ENCODE assay signal across 1 cellular context in the genomic region with DNA sequence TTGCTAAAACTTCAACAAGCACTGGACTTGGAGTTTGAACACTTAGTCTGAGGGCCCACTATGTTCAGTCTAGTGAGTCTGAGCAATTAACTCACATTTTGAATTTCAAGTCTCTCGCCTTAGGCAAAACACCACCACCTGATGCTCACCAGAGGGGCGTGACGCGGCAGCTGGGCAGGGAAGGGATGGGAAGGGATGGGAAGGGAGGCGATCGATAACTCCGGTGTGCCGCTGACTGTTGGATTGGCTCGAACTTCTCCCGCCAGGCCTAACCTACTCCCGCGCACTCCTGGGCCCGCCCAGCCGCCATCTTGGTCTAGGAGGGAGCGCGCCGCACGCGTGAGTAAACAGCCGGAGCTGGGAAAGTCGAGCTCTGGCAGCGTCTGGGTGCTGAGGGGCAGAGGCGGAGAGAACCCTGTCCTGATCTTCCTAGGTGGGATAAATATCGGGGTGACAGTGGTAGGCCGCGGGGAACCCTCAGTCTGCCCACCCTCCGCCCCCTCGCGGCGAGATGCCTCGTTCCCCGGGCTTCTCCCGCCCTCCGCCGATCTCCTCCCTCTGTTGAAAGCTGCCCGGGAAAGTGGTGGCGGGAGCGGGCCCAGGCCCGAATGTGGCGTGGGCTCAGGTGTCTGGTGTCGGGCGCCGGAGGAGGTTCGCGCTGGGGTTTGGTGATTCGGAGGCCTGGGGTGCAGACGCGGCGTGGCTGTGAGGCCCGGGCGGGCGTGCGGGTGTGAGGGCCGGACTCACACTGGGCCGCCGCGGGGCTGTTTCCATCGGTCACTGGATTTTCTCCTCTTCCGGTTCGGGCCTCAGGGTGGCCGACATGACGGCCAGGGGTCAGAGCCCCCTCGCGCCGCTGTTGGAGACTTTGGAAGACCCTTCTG.
TF ChIP-seq lines count a peak whose summit lies in the region.

Gene RIF1 (plus strand): TSS at position 302 of the 884 bp plus-strand sequence. CDS start 522 bp downstream, at position 824.

TF ChIP-seq in HEK293, 187 proteins besides CTCF, POLR2A, EP300 and RAD21 (continued from another document):
- TF ChIP-seq, protein P1, sequence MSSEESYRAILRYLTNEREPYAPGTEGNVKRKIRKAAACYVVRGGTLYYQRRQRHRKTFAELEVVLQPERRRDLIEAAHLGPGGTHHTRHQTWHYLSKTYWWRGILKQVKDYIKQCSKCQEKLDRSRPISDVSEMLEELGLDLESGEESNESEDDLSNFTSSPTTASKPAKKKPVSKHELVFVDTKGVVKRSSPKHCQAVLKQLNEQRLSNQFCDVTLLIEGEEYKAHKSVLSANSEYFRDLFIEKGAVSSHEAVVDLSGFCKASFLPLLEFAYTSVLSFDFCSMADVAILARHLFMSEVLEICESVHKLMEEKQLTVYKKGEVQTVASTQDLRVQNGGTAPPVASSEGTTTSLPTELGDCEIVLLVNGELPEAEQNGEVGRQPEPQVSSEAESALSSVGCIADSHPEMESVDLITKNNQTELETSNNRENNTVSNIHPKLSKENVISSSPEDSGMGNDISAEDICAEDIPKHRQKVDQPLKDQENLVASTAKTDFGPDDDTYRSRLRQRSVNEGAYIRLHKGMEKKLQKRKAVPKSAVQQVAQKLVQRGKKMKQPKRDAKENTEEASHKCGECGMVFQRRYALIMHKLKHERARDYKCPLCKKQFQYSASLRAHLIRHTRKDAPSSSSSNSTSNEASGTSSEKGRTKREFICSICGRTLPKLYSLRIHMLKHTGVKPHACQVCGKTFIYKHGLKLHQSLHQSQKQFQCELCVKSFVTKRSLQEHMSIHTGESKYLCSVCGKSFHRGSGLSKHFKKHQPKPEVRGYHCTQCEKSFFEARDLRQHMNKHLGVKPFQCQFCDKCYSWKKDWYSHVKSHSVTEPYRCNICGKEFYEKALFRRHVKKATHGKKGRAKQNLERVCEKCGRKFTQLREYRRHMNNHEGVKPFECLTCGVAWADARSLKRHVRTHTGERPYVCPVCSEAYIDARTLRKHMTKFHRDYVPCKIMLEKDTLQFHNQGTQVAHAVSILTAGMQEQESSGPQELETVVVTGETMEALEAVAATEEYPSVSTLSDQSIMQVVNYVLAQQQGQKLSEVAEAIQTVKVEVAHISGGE (tag by site-specific recombination; conservative IDR thresholded peaks at IDR 0.05; ENCODE audit: low read depth) = peak; percentile 51; the same call in 1 of the 2 replicates
- TF ChIP-seq SP7 (tag by site-specific recombination; IDR thresholded peaks at IDR 0.05) (peak; percentile 74), ZNF660 (tag by site-specific recombination; IDR thresholded peaks at IDR 0.05) (no peak; the same call in 1 of the 2 replicates), ZFP37 (tag by site-specific recombination; IDR thresholded peaks at IDR 0.05) (peak; percentile 59; the same call in 1 of the 2 replicates), ZNF223 (tag by site-specific recombination; IDR thresholded peaks at IDR 0.05) (no peak), ZNF623 (tag by site-specific recombination; IDR thresholded peaks at IDR 0.05) (no peak), WT1 (tag by site-specific recombination; IDR thresholded peaks at IDR 0.05) (peak; percentile 62), PRDM2 (tag by site-specific recombination; IDR thresholded peaks at IDR 0.05; ENCODE audit: borderline replicate concordance) (no peak), KLF9 (tag by site-specific recombination; IDR thresholded peaks at IDR 0.05; ENCODE audit: low read depth) (peak; percentile 96), ZNF747 (tag by site-specific recombination; IDR thresholded peaks at IDR 0.05) (no peak), ZXDB (tag by site-specific recombination; IDR thresholded peaks at IDR 0.05) (peak; percentile 84), ZNF621 (tag by site-specific recombination; IDR thresholded peaks at IDR 0.05) (no peak), BCL11A (tag by site-specific recombination; IDR thresholded peaks at IDR 0.05; ENCODE audit: low read depth) (no peak), TCF7L2 (IDR thresholded peaks at IDR 0.05; ENCODE audit: borderline replicate concordance, low read depth, low read length) (no peak), MZF1 (tag by site-specific recombination; IDR thresholded peaks at IDR 0.05; ENCODE audit: borderline replicate concordance) (0 out of 2 replicates have a peak, but pooled peaks have one; percentile 14), ZNF311 (tag by site-specific recombination; IDR thresholded peaks at IDR 0.05; ENCODE audit: borderline replicate concordance) (no peak), ZNF184 (tag by site-specific recombination; IDR thresholded peaks at IDR 0.05) (no peak), ZNF2 (tag by site-specific recombination; IDR thresholded peaks at IDR 0.05) (no peak), ZNF792 (tag by site-specific recombination; IDR thresholded peaks at IDR 0.05) (no peak), ZNF114 (tag by site-specific recombination; IDR thresholded peaks at IDR 0.05) (no peak)
- TF ChIP-seq, protein P2, sequence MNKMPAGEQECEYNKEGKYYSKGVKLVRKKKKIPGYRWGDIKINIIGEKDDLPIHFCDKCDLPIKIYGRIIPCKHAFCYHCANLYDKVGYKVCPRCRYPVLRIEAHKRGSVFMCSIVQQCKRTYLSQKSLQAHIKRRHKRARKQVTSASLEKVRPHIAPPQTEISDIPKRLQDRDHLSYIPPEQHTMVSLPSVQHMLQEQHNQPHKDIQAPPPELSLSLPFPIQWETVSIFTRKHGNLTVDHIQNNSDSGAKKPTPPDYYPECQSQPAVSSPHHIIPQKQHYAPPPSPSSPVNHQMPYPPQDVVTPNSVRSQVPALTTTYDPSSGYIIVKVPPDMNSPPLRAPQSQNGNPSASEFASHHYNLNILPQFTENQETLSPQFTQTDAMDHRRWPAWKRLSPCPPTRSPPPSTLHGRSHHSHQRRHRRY (tag by site-specific recombination; IDR thresholded peaks at IDR 0.05) = no peak
